Comparison of ENCODE assay signal across 13 cellular contexts in the genomic region with DNA sequence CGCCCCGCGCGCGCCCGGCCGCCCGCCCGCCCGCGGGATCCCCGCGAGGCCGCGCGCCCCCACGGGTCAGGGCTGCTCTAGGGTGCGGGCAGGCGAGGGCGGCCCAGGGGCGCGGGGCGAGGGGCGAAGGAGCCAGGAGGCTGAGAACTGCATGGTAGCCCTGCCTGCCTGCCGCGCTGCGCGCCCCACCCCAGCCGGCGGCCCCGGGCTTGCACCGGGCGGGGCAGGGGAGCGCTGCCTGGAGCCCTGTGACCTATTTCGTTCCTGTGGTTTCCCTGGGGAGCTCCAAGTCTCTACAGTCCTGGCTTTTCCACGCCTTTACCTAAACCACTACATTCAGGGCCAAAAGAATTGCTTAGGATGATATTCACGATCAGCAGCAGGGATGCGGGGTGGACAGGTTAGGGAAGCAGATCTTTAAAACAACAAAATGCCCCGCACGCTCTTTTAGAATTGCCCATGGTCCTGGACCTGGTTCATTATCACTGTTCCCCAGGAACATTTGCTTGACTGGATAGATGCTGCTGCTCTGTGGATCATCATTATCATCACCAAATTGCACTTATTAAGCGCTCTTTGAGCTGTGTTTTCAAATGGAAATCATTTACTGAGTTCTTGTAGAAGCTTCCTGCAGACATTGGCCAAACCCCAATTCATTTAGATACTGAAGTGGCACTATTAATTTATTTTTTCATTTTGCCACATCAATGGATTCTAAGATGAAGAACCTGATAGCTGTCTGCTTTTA. TPM values are rescaled to one million over a fixed set of nuclear protein-coding genes. Genes with fewer than 3 reads are reported as not detected.
A peak's percentile ranks its signal among the peaks of the same experiment; 100 is the strongest.
DNase-seq lines count a peak whose midpoint lies in the region; ATAC-seq, FAIRE-seq and TF ChIP-seq lines count a peak whose summit lies in the region.
"Had no signal": no experiment of that assay in that cellular context is flagged by ENCODE, and none has a peak within 500 bp of the region (broad histone marks: within the 10 kb centered on the region; RNA-seq: fewer than 3 reads in every experiment).

No MANE protein-coding gene starts in this region.

- no peak overlapping the region for H3K27ac Mint-ChIP-seq in activated naive CD8-positive, alpha-beta T cell treated with anti-CD3 and anti-CD28 coated beads, Interleukin-2, amount 50 U/mL, for 24 hours

- no peaks in the 10 kb centered on the region for H4K20me1 ChIP-seq in keratinocyte (ENCODE audit: control insufficient read depth, extremely low read depth, insufficient read depth, low read length)

- H3K9me1 ChIP-seq in keratinocyte (ENCODE audit: control insufficient read depth, extremely low read depth, insufficient read depth, low read length), result no peaks in the 10 kb centered on the region

- ATAC-seq in Right ventricle myocardium inferior (no peak), HG03139 (IDR thresholded peaks at IDR 0.05; ENCODE audit: unreplicated experiment) (no peak)
- ATAC-seq in activated naive CD8-positive, alpha-beta T cell treated with anti-CD3 and anti-CD28 coated beads, Interleukin-2, amount 50 U/mL, for 24 hours, result peak; percentile 24
- ATAC-seq: GM12878 had no signal

- no peaks in the 10 kb centered on the region for H3K79me2 ChIP-seq in keratinocyte (ENCODE audit: control insufficient read depth, insufficient read depth, low read length)

- H3K27me3 ChIP-seq in left ventricle myocardium inferior (ENCODE audit: low read depth) (peaks cover 99% of the 10 kb centered on the region), keratinocyte (ENCODE audit: control insufficient read depth, extremely low read depth, insufficient read depth, low read length) (peaks cover 46% of the 10 kb centered on the region), MG63 (peaks cover 72% of the 10 kb centered on the region)

- no peaks in the 10 kb centered on the region for H3K36me3 Mint-ChIP-seq in activated naive CD8-positive, alpha-beta T cell treated with anti-CD3 and anti-CD28 coated beads, Interleukin-2, amount 50 U/mL, for 24 hours (ENCODE audit: low read depth)
- H3K36me3 Mint-ChIP-seq: CD14-positive monocyte had no signal

- 8% methylated on average over 41 of the region's 41 CpGs for WGBS in urinary bladder

- TF ChIP-seq CTCF in left ventricle myocardium inferior (IDR thresholded peaks at IDR 0.05; ENCODE audit: borderline replicate concordance) (no peak), keratinocyte (optimal IDR thresholded peaks at IDR 0.05 in 1 of 3, IDR thresholded peaks at IDR 0.05 in 1 of 3, conservative IDR thresholded peaks at IDR 0.05 in 1 of 3; ENCODE audit: extremely low read depth in 1 of 3, insufficient read depth in 2 of 3, low read length in 3 of 3) (no peak)

- H3K4me2 ChIP-seq in keratinocyte (ENCODE audit: control insufficient read depth, extremely low read depth, insufficient read depth, low read depth, low read length), result peak overlapping the region; percentile 16

- H3K27ac ChIP-seq in left ventricle myocardium inferior (replicated peaks), result no peak overlapping the region
- no peak overlapping the region for H3K27ac ChIP-seq in keratinocyte (ENCODE audit: control insufficient read depth, insufficient read depth, low read length)
- H3K27ac ChIP-seq in urinary bladder (ENCODE audit: low read depth), result no peak overlapping the region

- H2AFZ ChIP-seq in keratinocyte (ENCODE audit: control insufficient read depth, low read length), result no peak overlapping the region

- no peaks in the 10 kb centered on the region for H3K9me3 ChIP-seq in left ventricle myocardium inferior (replicated peaks)
- no peaks in the 10 kb centered on the region for H3K9me3 ChIP-seq in keratinocyte (ENCODE audit: control insufficient read depth, low read depth, low read length)
- no peaks in the 10 kb centered on the region for H3K9me3 ChIP-seq in MG63

- peak overlapping the region; percentile 47 for H3K4me3 Mint-ChIP-seq in activated naive CD8-positive, alpha-beta T cell treated with anti-CD3 and anti-CD28 coated beads, Interleukin-2, amount 50 U/mL, for 24 hours

- H3K4me1 ChIP-seq in left ventricle myocardium inferior (peaks cover 14% of the 10 kb centered on the region), keratinocyte (ENCODE audit: control insufficient read depth, extremely low read depth, insufficient read depth, low read length) (no peaks in the 10 kb centered on the region), urinary bladder (ENCODE audit: insufficient read depth) (no peaks in the 10 kb centered on the region)

- H3K36me3 ChIP-seq in left ventricle myocardium inferior (no peaks in the 10 kb centered on the region), keratinocyte (ENCODE audit: control insufficient read depth in 2 of 2, extremely low read depth in 1 of 2, insufficient read depth in 2 of 2, low read length in 2 of 2) (no peaks in the 10 kb centered on the region), urinary bladder (ENCODE audit: insufficient read depth) (no peaks in the 10 kb centered on the region), MG63 (no peaks in the 10 kb centered on the region)

- intact Hi-C loops in left ventricle myocardium inferior (cut with micrococcal nuclease) (no loop called here), Right ventricle myocardium inferior (cut with DNase I) (no loop called here)

- no peak overlapping the region for H3K9ac ChIP-seq in keratinocyte (ENCODE audit: control insufficient read depth, extremely low read depth, insufficient read depth, low read length)

- H3K9me3 Mint-ChIP-seq in activated naive CD8-positive, alpha-beta T cell treated with anti-CD3 and anti-CD28 coated beads, Interleukin-2, amount 50 U/mL, for 24 hours, result no peaks in the 10 kb centered on the region

- H3K4me3 ChIP-seq in left ventricle myocardium inferior (peak overlapping the region; percentile 61), keratinocyte (ENCODE audit: control insufficient read depth in 2 of 3, extremely low read depth in 1 of 3, insufficient read depth in 2 of 3, low read depth in 1 of 3, low read length in 3 of 3) (no peak overlapping the region), urinary bladder (ENCODE audit: low read depth, low read length) (peak overlapping the region; percentile 56), MG63 (no peak overlapping the region)
- H3K4me3 ChIP-seq: GM12878 had no signal

- DNase-seq in left ventricle myocardium inferior (no peak), Right ventricle myocardium inferior (ENCODE audit: missing footprints) (no peak), keratinocyte (ENCODE audit: low read depth, low spot score) (no peak), dermis blood vessel endothelial cell (no peak), MG63 (no peak)
- no peak for DNase-seq in activated naive CD8-positive, alpha-beta T cell treated with anti-CD3 and anti-CD28 coated beads, Interleukin-2, amount 50 U/mL, for 24 hours
- DNase-seq: NCI-H1048, SHP77 treated with DMSO at 0.1 percent for 48 hours had no signal

- FAIRE-seq in keratinocyte (lab: Jason Lieb, UNC), result no peak
- FAIRE-seq: GM12878 had no signal

- dilution Hi-C loops in keratinocyte (cut with MboI; ENCODE audit: extremely low pct_ligation_motif_present, low sequenced_read_pairs), result no loop called here

- peaks cover 55% of the 10 kb centered on the region for H3K27me3 Mint-ChIP-seq in activated naive CD8-positive, alpha-beta T cell treated with anti-CD3 and anti-CD28 coated beads, Interleukin-2, amount 50 U/mL, for 24 hours

- H3K4me1 Mint-ChIP-seq in activated naive CD8-positive, alpha-beta T cell treated with anti-CD3 and anti-CD28 coated beads, Interleukin-2, amount 50 U/mL, for 24 hours, result peaks cover 14% of the 10 kb centered on the region

RNA-seq across cellular contexts. Expression of a gene that starts 0.4 kb away (rescaled TPM):
- total RNA-seq in left ventricle myocardium inferior, result 0.14 TPM
- total RNA-seq in Right ventricle myocardium inferior, result 0.19 TPM
- polyA plus RNA-seq in keratinocyte, result 0.04 TPM in 1 of 3 replicates, not detected in the others
- polyA plus RNA-seq in keratinocyte (2011; ENCODE audit: low read depth), result not detected
- polyA plus RNA-seq in keratinocyte (2011; cell fraction: cytosol; rRNA removed), result 0.02 and 0.04 TPM in 2 replicates
- polyA plus RNA-seq in keratinocyte (2011; cell fraction: nucleus; rRNA removed), result not detected in 2 replicates
- polyA plus RNA-seq in keratinocyte (2012; ENCODE audit: low replicate concordance), result not detected in 2 replicates
- polyA minus RNA-seq in keratinocyte, result not detected in 3 replicates
- polyA minus RNA-seq in keratinocyte (2011; cell fraction: cytosol; rRNA and poly(A)+ RNA removed), result not detected
- not detected in 2 replicates for polyA minus RNA-seq in keratinocyte (2011; cell fraction: nucleus; rRNA and poly(A)+ RNA removed)
- not detected for total RNA-seq in urinary bladder
- not detected for polyA plus RNA-seq in urinary bladder
- total RNA-seq in dermis blood vessel endothelial cell, result not detected in 2 replicates
- total RNA-seq in MG63 (2014; rRNA removed; shearing (Covaris generic); ENCODE audit: low replicate concordance), result not detected in 2 replicates
- total RNA-seq: activated CD8-positive, alpha-beta memory T cell treated with anti-CD3 and anti-CD28 coated beads for 36 hours; GM12878 had no signal
- polyA plus RNA-seq: CD14-positive monocyte, GM12878 had no signal

Comparison
In these comparisons a context has a peak if more than half of its experiments do, and no peak if none do; other contexts are left out.
1. H3K4me3 ChIP-seq: peak in left ventricle myocardium inferior (single experiment) and urinary bladder (single experiment); none in keratinocyte (0 of 3) and MG63 (single experiment).